ENCODE assay signal across 8 cellular contexts in the genomic region with DNA sequence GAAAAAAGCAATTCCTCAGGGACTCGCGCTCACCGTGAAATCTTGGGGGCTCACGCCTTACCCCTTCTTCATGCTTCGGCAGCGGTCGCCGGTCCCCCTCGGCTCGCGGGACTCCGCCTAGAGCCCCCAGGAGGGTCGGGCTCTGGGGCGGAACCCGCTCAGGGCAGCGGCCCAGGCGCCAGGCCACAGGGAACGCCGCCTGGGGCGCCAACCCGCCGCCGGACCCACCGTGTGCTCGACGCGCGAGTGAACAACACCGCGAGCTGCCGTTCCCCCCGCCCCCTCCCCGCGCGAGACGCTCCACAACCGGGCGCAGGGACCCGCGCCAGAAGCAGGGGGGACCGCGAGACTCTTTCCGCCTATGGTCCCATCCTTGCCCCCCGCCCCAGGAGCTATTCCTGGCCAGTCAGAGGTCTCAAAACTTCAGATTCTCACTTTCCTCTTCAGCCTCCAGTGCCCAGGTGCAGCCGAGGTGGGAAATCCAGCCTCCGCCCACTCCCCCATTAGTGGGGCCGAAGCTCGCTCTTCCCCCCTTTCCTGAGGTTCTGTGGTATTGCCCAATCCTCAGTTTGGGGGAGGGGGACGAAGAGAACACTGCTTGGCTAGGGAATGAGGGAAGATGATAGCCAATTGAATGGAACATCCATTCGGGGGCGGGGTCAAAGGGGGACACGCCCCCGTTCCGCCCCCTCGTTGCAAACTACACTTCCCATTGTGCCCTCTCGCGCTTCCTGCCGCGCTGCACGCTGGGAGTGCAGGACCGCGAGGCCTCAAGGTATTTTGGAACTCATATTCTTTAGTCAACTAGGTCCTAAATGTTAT. TPM values are rescaled to one million over a fixed set of nuclear protein-coding genes. Genes with fewer than 3 reads are reported as not detected.
A peak's percentile ranks its signal among the peaks of the same experiment; 100 is the strongest.
DNase-seq lines count a peak whose midpoint lies in the region; ATAC-seq, FAIRE-seq and TF ChIP-seq lines count a peak whose summit lies in the region.

A gene (minus strand): TSS at position 265 of the 822 bp plus-strand sequence. CDS start 52,069 bp downstream, outside the sequence.

- H3K4me3 ChIP-seq in AG09309 (ENCODE audit: control insufficient read depth, low read depth, low read length) (peak within 1 kb of the TSS; percentile 88), keratinocyte (ENCODE audit: control insufficient read depth in 2 of 3, extremely low read depth in 1 of 3, insufficient read depth in 2 of 3, low read depth in 1 of 3, low read length in 3 of 3) (peak within 1 kb of the TSS; percentile 61 to 96 (median 95))

- no peaks in the 10 kb centered on the region for H3K9me3 ChIP-seq in keratinocyte (ENCODE audit: control insufficient read depth, low read depth, low read length)

- peak; percentile 86 for ATAC-seq in GM19043 (IDR thresholded peaks at IDR 0.05; ENCODE audit: low read depth, unreplicated experiment)
- peak; percentile 87 for ATAC-seq in HG03378 (IDR thresholded peaks at IDR 0.05; ENCODE audit: unreplicated experiment)

- H3K9ac ChIP-seq in keratinocyte (ENCODE audit: control insufficient read depth, extremely low read depth, insufficient read depth, low read length): peak within 1 kb of the TSS; percentile 97

- no peaks in the 10 kb centered on the region for H4K20me1 ChIP-seq in keratinocyte (ENCODE audit: control insufficient read depth, extremely low read depth, insufficient read depth, low read length)

- dilution Hi-C loops in keratinocyte (cut with MboI; ENCODE audit: extremely low pct_ligation_motif_present, low sequenced_read_pairs): no loop called here

- peaks cover 30% of the 10 kb centered on the region for H3K4me1 ChIP-seq in keratinocyte (ENCODE audit: control insufficient read depth, extremely low read depth, insufficient read depth, low read length)

- peak within 1 kb of the TSS; percentile 99 for H2AFZ ChIP-seq in keratinocyte (ENCODE audit: control insufficient read depth, low read length)

- H3K79me2 ChIP-seq in keratinocyte (ENCODE audit: control insufficient read depth, insufficient read depth, low read length): peaks cover 82% of the 10 kb centered on the region

- H3K27ac ChIP-seq in keratinocyte (ENCODE audit: control insufficient read depth, insufficient read depth, low read length): peak within 1 kb of the TSS; percentile 95

- FAIRE-seq in keratinocyte (lab: Jason Lieb, UNC): peak; percentile 78

- TF ChIP-seq CTCF in AG09309 (IDR thresholded peaks at IDR 0.05; ENCODE audit: control insufficient read depth, insufficient read depth, low read depth, low read length, missing control alignments) (no peak), keratinocyte (optimal IDR thresholded peaks at IDR 0.05 in 1 of 3, IDR thresholded peaks at IDR 0.05 in 1 of 3, conservative IDR thresholded peaks at IDR 0.05 in 1 of 3; ENCODE audit: extremely low read depth in 1 of 3, insufficient read depth in 2 of 3, low read length in 3 of 3) (no peak)

- H3K27me3 ChIP-seq in keratinocyte (ENCODE audit: control insufficient read depth, extremely low read depth, insufficient read depth, low read length): no peaks in the 10 kb centered on the region

- peaks cover 0 to 3% of the 10 kb centered on the region in 2 experiments for H3K36me3 ChIP-seq in keratinocyte (ENCODE audit: control insufficient read depth in 2 of 2, extremely low read depth in 1 of 2, insufficient read depth in 2 of 2, low read length in 2 of 2)

- DNase-seq in AG09309 (ENCODE audit: low read depth): peak; percentile 94
- DNase-seq in NCI-H446 treated with DMSO at 0.1 percent for 48 hours (lab: John Stamatoyannopoulos, UW): peak; percentile 96
- peak; percentile 89 for DNase-seq in activated CD4-positive, CD25-positive, alpha-beta regulatory T cell treated with anti-CD3 and anti-CD28 coated beads, Interleukin-2, amount 50 U/mL, for 72 hours
- DNase-seq in cerebellum (ENCODE audit: low spot score): peak; percentile 96
- DNase-seq in keratinocyte (ENCODE audit: low read depth, low spot score): peak; percentile 79
- DNase-seq in stimulated activated CD4-positive, alpha-beta T cell treated with anti-CD3 and anti-CD28 coated beads, Interleukin-12 subunit alpha, Interleukin-12 subunit beta, amount 100 ng/mL, for 48 hours (ENCODE audit: low read depth in 2 of 3, low spot score in 1 of 3): peak; percentile 84 to 86 (median 86)

- H3K4me2 ChIP-seq in keratinocyte (ENCODE audit: control insufficient read depth, extremely low read depth, insufficient read depth, low read depth, low read length): peak within 1 kb of the TSS; percentile 93

- no peaks in the 10 kb centered on the region for H3K9me1 ChIP-seq in keratinocyte (ENCODE audit: control insufficient read depth, extremely low read depth, insufficient read depth, low read length)

RNA-seq across cellular contexts. Expression of the gene that starts here (rescaled TPM):
- total RNA-seq in cerebellum: 48.3 TPM
- polyA plus RNA-seq in keratinocyte: 12.7 to 26.2 TPM (median 20.9 TPM) in 3 replicates
- 9.4 TPM for polyA plus RNA-seq in keratinocyte (2011; ENCODE audit: low read depth)
- 22.1 and 34.2 TPM in 2 replicates for polyA plus RNA-seq in keratinocyte (2011; cell fraction: cytosol; rRNA removed)
- 26.8 and 31.5 TPM in 2 replicates for polyA plus RNA-seq in keratinocyte (2011; cell fraction: nucleus; rRNA removed)
- polyA plus RNA-seq in keratinocyte (2012; ENCODE audit: low replicate concordance): 13.0 and 15.7 TPM in 2 replicates
- 9.1 to 12.9 TPM (median 10.2 TPM) in 3 replicates for polyA minus RNA-seq in keratinocyte
- 7.3 TPM for polyA minus RNA-seq in keratinocyte (2011; cell fraction: cytosol; rRNA and poly(A)+ RNA removed)
- polyA minus RNA-seq in keratinocyte (2011; cell fraction: nucleus; rRNA and poly(A)+ RNA removed): 8.0 and 15.5 TPM in 2 replicates

Comparison
In these comparisons a context has a peak if more than half of its experiments do, and no peak if none do; other contexts are left out.
1. Peak in every context shown above with its lines: DNase-seq, ATAC-seq, H3K4me3 ChIP-seq and H3K27ac ChIP-seq.